23 cellular contexts compared by ENCODE assay signal in genomic region chr3:51585871-51586270, GRCh38. TPM values are rescaled to one million over a fixed set of nuclear protein-coding genes. Genes with fewer than 3 reads are reported as not detected.
DNase-seq lines count a peak whose midpoint lies in the region; ATAC-seq and TF ChIP-seq lines count a peak whose summit lies in the region.
"Had no signal": no experiment of that assay in that cellular context is flagged by ENCODE, and none has a peak within 500 bp of the region (broad histone marks: within the 10 kb centered on the region; RNA-seq: fewer than 3 reads in every experiment).

No MANE protein-coding gene starts in this region.

- H3K4me1 Mint-ChIP-seq in endodermal cell = peaks cover 36% of the 10 kb centered on the region

- no peaks in the 10 kb centered on the region for H3K9me3 ChIP-seq in Loucy (ENCODE audit: insufficient read depth, low read depth, low read length)
- H3K9me3 ChIP-seq in endodermal cell (ENCODE audit: control insufficient read depth, low read length) = no peaks in the 10 kb centered on the region
- no peaks in the 10 kb centered on the region for H3K9me3 ChIP-seq in neuronal stem cell (replicated peaks in 1 of 2; ENCODE audit: control insufficient read depth in 2 of 2, insufficient read depth in 1 of 2, low read depth in 1 of 2, low read length in 2 of 2)
- H3K9me3 ChIP-seq: A549; BE2C; BLaER1 treated with 17β-estradiol and CSF1 and Interleukin-3, amounts not matched to agents 10 nM and 100 nM had no signal

- H2AFZ ChIP-seq in Loucy (ENCODE audit: low read length) (no peak overlapping the region), neuronal stem cell (ENCODE audit: low read length) (no peak overlapping the region)

- H2BK5ac ChIP-seq in neuronal stem cell (ENCODE audit: low read length) = no peak overlapping the region

- no peak overlapping the region for H3K27ac Mint-ChIP-seq in endodermal cell
- H3K27ac Mint-ChIP-seq: CD4-positive, alpha-beta T cell had no signal

- no peaks in the 10 kb centered on the region for H3K27me3 Mint-ChIP-seq in endodermal cell (ENCODE audit: insufficient read depth)
- H3K27me3 Mint-ChIP-seq: CD4-positive, alpha-beta T cell had no signal

- no peaks in the 10 kb centered on the region for H3K9me2 ChIP-seq in Loucy (replicated peaks; ENCODE audit: low read depth, low read length)

- H3K23ac ChIP-seq in neuronal stem cell (ENCODE audit: low read depth, low read length, poor library complexity) = no peak overlapping the region

- H2BK120ac ChIP-seq in neuronal stem cell (ENCODE audit: low read depth, low read length) = no peak overlapping the region

- no peaks in the 10 kb centered on the region for H4K20me1 ChIP-seq in Loucy (ENCODE audit: insufficient read depth, low read length, poor library complexity, severe bottlenecking)

- H3K4me3 ChIP-seq in Loucy (ENCODE audit: low read length, poor library complexity, severe bottlenecking) = no peak overlapping the region
- peak overlapping the region; percentile 32 for H3K4me3 ChIP-seq in endodermal cell (ENCODE audit: low read length)
- H3K4me3 ChIP-seq in neuronal stem cell (ENCODE audit: low read length in 2 of 2) = no peak overlapping the region
- H3K4me3 ChIP-seq: A549; BLaER1 treated with 17β-estradiol and CSF1 and Interleukin-3, amounts not matched to agents 10 nM and 100 nM; GM12878 had no signal

- H3K4me3 Mint-ChIP-seq in endodermal cell = no peak overlapping the region
- H3K4me3 Mint-ChIP-seq: CD14-positive monocyte; CD4-positive, alpha-beta T cell; CD8-positive, alpha-beta memory T cell had no signal

- ATAC-seq in HG02885 (IDR thresholded peaks at IDR 0.05; ENCODE audit: poor library complexity, unreplicated experiment) = no peak
- ATAC-seq: A549, GM12878 had no signal

- H3K14ac ChIP-seq in neuronal stem cell (ENCODE audit: low read length) = no peak overlapping the region

- H4K91ac ChIP-seq in neuronal stem cell (ENCODE audit: low read depth, low read length, poor library complexity) = peak overlapping the region; percentile 64

- no peak overlapping the region for H2BK12ac ChIP-seq in neuronal stem cell (ENCODE audit: low read length)

- peak; percentile 26 for DNase-seq in NCI-H69 (lab: John Stamatoyannopoulos, UW)
- DNase-seq in endodermal cell = no peak
- DNase-seq in neuronal stem cell (ENCODE audit: low spot score) = no peak
- DNase-seq in NCI-H1048 (lab: John Stamatoyannopoulos, UW) = no peak
- no peak for DNase-seq in NCI-H226
- DNase-seq: 8988T; ACHN; AML-193; CD4-positive, alpha-beta T cell; CD8-positive, alpha-beta memory T cell; DMS 273 treated with DMSO at 0.1 percent for 48 hours; DMS79; EL; GDM1; GOT3; HCEC 1CT had no signal

- peaks cover 37% of the 10 kb centered on the region for H3K36me3 Mint-ChIP-seq in endodermal cell (ENCODE audit: low read depth)

- H3K4me1 ChIP-seq in Loucy (ENCODE audit: insufficient read depth, low read length, poor library complexity, severe bottlenecking) (peaks cover 43% of the 10 kb centered on the region), endodermal cell (ENCODE audit: control insufficient read depth, insufficient read depth, low read length) (no peaks in the 10 kb centered on the region), neuronal stem cell (ENCODE audit: control insufficient read depth in 2 of 2, insufficient read depth in 1 of 2, low read depth in 1 of 2, low read length in 2 of 2) (peaks cover 0 to 6% of the 10 kb centered on the region in 2 donors)
- H3K4me1 ChIP-seq: A549, BE2C had no signal

- no peak overlapping the region for H2BK15ac ChIP-seq in neuronal stem cell (ENCODE audit: low read length)

- WGBS in endodermal cell (ENCODE audit: insufficient coverage in 1 of 2, insufficient read length in 1 of 2), 2 experiments = 95 to 100% methylated on average over 1 to 3 of the region's 3 CpGs
- no CpG with 5 or more reads among the region's 3 CpGs for WGBS in neuronal stem cell (ENCODE audit: extremely low coverage in 2 of 2, insufficient read length in 2 of 2, insufficient replicate concordance in 1 of 2), 2 donors

- no peak overlapping the region for H2AK5ac ChIP-seq in neuronal stem cell (ENCODE audit: low read depth, low read length)

- H3K4me2 ChIP-seq in Loucy (ENCODE audit: low read depth, low read length, poor library complexity, severe bottlenecking) = no peak overlapping the region
- H3K4me2 ChIP-seq in neuronal stem cell (ENCODE audit: insufficient read depth, low read length, poor library complexity, severe bottlenecking) = no peak overlapping the region
- H3K4me2 ChIP-seq: A549; BLaER1 treated with 17β-estradiol and CSF1 and Interleukin-3, amounts not matched to agents 10 nM and 100 nM had no signal

- TF ChIP-seq CTCF in Loucy (conservative IDR thresholded peaks at IDR 0.05; ENCODE audit: low read length) (no peak), endodermal cell (conservative IDR thresholded peaks at IDR 0.05) (no peak)

- H3F3A ChIP-seq in Loucy (ENCODE audit: low read depth) = peaks cover 12% of the 10 kb centered on the region

- H3K27ac ChIP-seq in endodermal cell (ENCODE audit: low read depth, low read length) (no peak overlapping the region), neuronal stem cell (replicated peaks; ENCODE audit: low read length) (peak overlapping the region; percentile 27)
- H3K27ac ChIP-seq: A549; BLaER1 treated with 17β-estradiol and CSF1 and Interleukin-3, amounts not matched to agents 10 nM and 100 nM had no signal

- no peak overlapping the region for H4K8ac ChIP-seq in neuronal stem cell (ENCODE audit: low read depth, low read length)

- peaks cover 7% of the 10 kb centered on the region for H3K36me3 ChIP-seq in Loucy (ENCODE audit: insufficient read depth, low read length)
- H3K36me3 ChIP-seq in endodermal cell (ENCODE audit: control insufficient read depth, insufficient read depth, low read length) = peaks cover 20% of the 10 kb centered on the region
- peaks cover 7 to 44% of the 10 kb centered on the region in 2 donors for H3K36me3 ChIP-seq in neuronal stem cell (replicated peaks in 1 of 2; ENCODE audit: control insufficient read depth in 2 of 2, insufficient read depth in 2 of 2, low read length in 2 of 2)
- H3K36me3 ChIP-seq: BE2C had no signal

- no peaks in the 10 kb centered on the region for H3K9me3 Mint-ChIP-seq in endodermal cell
- H3K9me3 Mint-ChIP-seq: CD14-positive monocyte; CD4-positive, alpha-beta T cell; CD8-positive, alpha-beta memory T cell had no signal

- H3K79me2 ChIP-seq in Loucy (ENCODE audit: insufficient read depth, low read length) = peaks cover 52% of the 10 kb centered on the region

- H3K9ac ChIP-seq in Loucy (ENCODE audit: low read depth, low read length, poor library complexity, severe bottlenecking) = peak overlapping the region; percentile 1
- H3K9ac ChIP-seq in endodermal cell (ENCODE audit: extremely low read depth, low read length, poor library complexity, severe bottlenecking) = no peak overlapping the region
- no peak overlapping the region for H3K9ac ChIP-seq in neuronal stem cell (ENCODE audit: low read depth, low read length, poor library complexity)
- H3K9ac ChIP-seq: BLaER1 treated with 17β-estradiol and CSF1 and Interleukin-3, amounts not matched to agents 10 nM and 100 nM had no signal

- peaks cover 6% of the 10 kb centered on the region for H3K79me1 ChIP-seq in neuronal stem cell (ENCODE audit: low read depth, low read length)

- no peaks in the 10 kb centered on the region for H3K27me3 ChIP-seq in Loucy (ENCODE audit: insufficient read depth, low read length, poor library complexity, severe bottlenecking)
- no peaks in the 10 kb centered on the region for H3K27me3 ChIP-seq in endodermal cell (ENCODE audit: control insufficient read depth, insufficient read depth, low read length, poor library complexity, severe bottlenecking)
- H3K27me3 ChIP-seq in neuronal stem cell (ENCODE audit: control insufficient read depth in 3 of 3, insufficient read depth in 3 of 3, low read depth in 1 of 3, low read length in 3 of 3) = no peaks in the 10 kb centered on the region
- H3K27me3 ChIP-seq: BE2C; BLaER1 treated with 17β-estradiol and CSF1 and Interleukin-3, amounts not matched to agents 10 nM and 100 nM had no signal

- H3K18ac ChIP-seq in neuronal stem cell (ENCODE audit: low read length) = no peak overlapping the region

- H3K4ac ChIP-seq in neuronal stem cell (ENCODE audit: low read length) = no peak overlapping the region

RNA-seq across cellular contexts. Expression of gene RAD54L2, which starts 47.4 kb away (rescaled TPM):
- 10 to 100 TPM; 54.1 to 56.4 TPM for total RNA-seq in endodermal cell
- 19.6 TPM for polyA plus RNA-seq in endodermal cell (2013, experiment 1 of 2)
- 21.9 TPM for polyA plus RNA-seq in endodermal cell (2013, experiment 2 of 2)
- polyA plus RNA-seq in neuronal stem cell (2013, experiment 1 of 2) = 12.2 TPM
- polyA plus RNA-seq in neuronal stem cell (2013, experiment 2 of 2) = 11.9 TPM
